In genomic region chr6:13924949-13925881, GRCh38 we compare ENCODE assay signal across 8 cellular contexts. TPM values are rescaled to one million over a fixed set of nuclear protein-coding genes. Genes with fewer than 3 reads are reported as not detected.
DNase-seq lines count a peak whose midpoint lies in the region; ATAC-seq and TF ChIP-seq lines count a peak whose summit lies in the region.

Gene RNF182, plus strand, starts transcription at chr6:13924952. Its CDS starts 52,168 bp downstream, at chr6:13977120.

- no peak within 1 kb of the TSS for H3K9ac ChIP-seq in HUES48 (ENCODE audit: low read depth, low read length)

- ATAC-seq in GM21515 (IDR thresholded peaks at IDR 0.05; ENCODE audit: unreplicated experiment) (no peak), HG03571 (IDR thresholded peaks at IDR 0.05; ENCODE audit: unreplicated experiment) (no peak)

- no peak within 1 kb of the TSS for H3K27ac Mint-ChIP-seq in Calu3 (ENCODE audit: unreplicated experiment)
- H3K27ac Mint-ChIP-seq in activated CD4-positive, alpha-beta memory T cell treated with anti-CD3 and anti-CD28 coated beads for 36 hours = no peak within 1 kb of the TSS

- H4K20me1 ChIP-seq in osteoblast (ENCODE audit: insufficient read depth, low read length) = no peaks in the 10 kb centered on the region

- H3K27me3 Mint-ChIP-seq in Calu3 (ENCODE audit: unreplicated experiment) = peaks cover 24% of the 10 kb centered on the region
- peaks cover 59% of the 10 kb centered on the region for H3K27me3 Mint-ChIP-seq in activated CD4-positive, alpha-beta memory T cell treated with anti-CD3 and anti-CD28 coated beads for 36 hours

- POLR2A ChIA-PET in activated CD4-positive, alpha-beta memory T cell treated with anti-CD3 and anti-CD28 coated beads for 36 hours (lab: Charles Lee) = interaction anchor here (0.5 to 0.6 kb wide), 2 partner anchors 86 to 142 kb away, joined by 3 read pairs; no protein-coding TSS in a partner anchor

- H3K79me2 ChIP-seq in osteoblast (ENCODE audit: insufficient read depth, low read length) = no peaks in the 10 kb centered on the region

- peak within 1 kb of the TSS; percentile 99 for H3K4me2 ChIP-seq in osteoblast (ENCODE audit: insufficient read depth, low read length)

- 7 to 16% methylated on average over 11 to 15 of the region's 65 CpGs for WGBS in esophagus squamous epithelium, 2 donors

- H3K4me1 ChIP-seq in HUES48 (ENCODE audit: control insufficient read depth, insufficient read depth, low read length) (peaks cover 36% of the 10 kb centered on the region), esophagus squamous epithelium (peaks cover 6 to 20% (median 14%) of the 10 kb centered on the region in 3 donors), osteoblast (ENCODE audit: insufficient read depth, low read length) (peaks cover 14% of the 10 kb centered on the region)

- BruUV-seq in Calu3 (replicated peaks; lab: Mats Ljungman, UMichigan) = no TSS peak

- H3K27ac ChIP-seq in HUES48 (ENCODE audit: low read depth, low read length) (peak within 1 kb of the TSS; percentile 74), esophagus squamous epithelium (peak within 1 kb of the TSS in 2 of 4 donors; percentile 49 to 52), osteoblast (ENCODE audit: low read depth, low read length) (peak within 1 kb of the TSS; percentile 28)

- peak within 1 kb of the TSS; percentile 69 for H3K4me3 Mint-ChIP-seq in Calu3 (ENCODE audit: low read depth, unreplicated experiment)
- peak within 1 kb of the TSS; percentile 69 for H3K4me3 Mint-ChIP-seq in activated CD4-positive, alpha-beta memory T cell treated with anti-CD3 and anti-CD28 coated beads for 36 hours

- intact Hi-C loops in Calu3 (cut with micrococcal nuclease; ENCODE audit: unreplicated experiment) (no loop called here), esophagus squamous epithelium (cut with DNase I) (no loop called here)
- intact Hi-C loops in activated CD4-positive, alpha-beta memory T cell treated with anti-CD3 and anti-CD28 coated beads for 36 hours (cut with micrococcal nuclease) = loop anchor here (5.0 kb wide), 1 partner anchor 122 kb away; no protein-coding TSS in a partner anchor

- H3K9me3 Mint-ChIP-seq in Calu3 (ENCODE audit: low read depth, unreplicated experiment) = no peaks in the 10 kb centered on the region
- H3K9me3 Mint-ChIP-seq in activated CD4-positive, alpha-beta memory T cell treated with anti-CD3 and anti-CD28 coated beads for 36 hours = no peaks in the 10 kb centered on the region

- CTCF ChIA-PET in Calu3 (lab: Charles Lee) = interaction anchor here (0.6 kb wide), 1 partner anchor 121 kb away, joined by 5 read pairs; no protein-coding TSS in a partner anchor
- CTCF ChIA-PET in activated CD4-positive, alpha-beta memory T cell treated with anti-CD3 and anti-CD28 coated beads for 36 hours (lab: Charles Lee) = interaction anchor here (0.6 to 3.9 kb wide), 5 partner anchors 10 to 143 kb away, joined by 3 to 19 read pairs (median 4); no protein-coding TSS in a partner anchor

- peak within 1 kb of the TSS; percentile 94 for H2AFZ ChIP-seq in osteoblast (ENCODE audit: low read length)

- H3K4me1 Mint-ChIP-seq in Calu3 (ENCODE audit: low read depth, unreplicated experiment) = peaks cover 6% of the 10 kb centered on the region
- H3K4me1 Mint-ChIP-seq in activated CD4-positive, alpha-beta memory T cell treated with anti-CD3 and anti-CD28 coated beads for 36 hours (ENCODE audit: low read depth) = peaks cover 14% of the 10 kb centered on the region

- H3K9me3 ChIP-seq in HUES48 (ENCODE audit: control insufficient read depth, insufficient read depth, low read length) = no peaks in the 10 kb centered on the region
- no peaks in the 10 kb centered on the region for H3K9me3 ChIP-seq in esophagus squamous epithelium
- no peaks in the 10 kb centered on the region for H3K9me3 ChIP-seq in osteoblast (ENCODE audit: low read depth, low read length)

- peaks cover 10% of the 10 kb centered on the region for H3K36me3 Mint-ChIP-seq in Calu3 (ENCODE audit: insufficient read depth, unreplicated experiment)
- no peaks in the 10 kb centered on the region for H3K36me3 Mint-ChIP-seq in activated CD4-positive, alpha-beta memory T cell treated with anti-CD3 and anti-CD28 coated beads for 36 hours

- H3K4me3 ChIP-seq in HUES48 (ENCODE audit: low read depth, low read length) = peak within 1 kb of the TSS; percentile 84
- peak within 1 kb of the TSS; percentile 20 to 67 (median 42) for H3K4me3 ChIP-seq in esophagus squamous epithelium
- H3K4me3 ChIP-seq in osteoblast (ENCODE audit: insufficient read depth, low read length) = peak within 1 kb of the TSS; percentile 79

- no peak for TF ChIP-seq CTCF in Calu3 (IDR thresholded peaks at IDR 0.05; ENCODE audit: unreplicated experiment)
- no peak for TF ChIP-seq CTCF in esophagus squamous epithelium (IDR thresholded peaks at IDR 0.05)
- no peak for TF ChIP-seq CTCF in osteoblast (IDR thresholded peaks at IDR 0.05; ENCODE audit: extremely low read depth, low read depth, low read length)

- DNase-seq in Calu3 (peak; percentile 36), esophagus squamous epithelium (lab: John Stamatoyannopoulos, UW) (no peak), osteoblast (ENCODE audit: insufficient read length, low spot score, missing footprints) (peak; percentile 98), Ammon's horn (ENCODE audit: low spot score) (no peak)
- peak; percentile 59 for DNase-seq in activated CD4-positive, alpha-beta memory T cell treated with anti-CD3 and anti-CD28 coated beads for 36 hours

- H3K27me3 ChIP-seq in HUES48 (ENCODE audit: control insufficient read depth, insufficient read depth, low read length) (peaks cover 40% of the 10 kb centered on the region), esophagus squamous epithelium (peaks cover 0 to 98% (median 21%) of the 10 kb centered on the region in 4 donors), osteoblast (ENCODE audit: insufficient read depth, low read length) (peaks cover 32% of the 10 kb centered on the region)

- TF ChIP-seq POLR2A in esophagus squamous epithelium (IDR thresholded peaks at IDR 0.05) = no peak

- no peaks in the 10 kb centered on the region for H3K36me3 ChIP-seq in HUES48 (ENCODE audit: control insufficient read depth, insufficient read depth, low read length)
- H3K36me3 ChIP-seq in esophagus squamous epithelium = no peaks in the 10 kb centered on the region
- H3K36me3 ChIP-seq in osteoblast (ENCODE audit: insufficient read depth, low read length) = no peaks in the 10 kb centered on the region

RNA-seq across cellular contexts. Expression of gene RNF182, which starts in this region (rescaled TPM):
- total RNA-seq in Calu3 (2022) (1.1 and 1.6 TPM in 2 replicates), esophagus squamous epithelium (under 1 TPM in 1 of 4 donors, not detected in 3; 0.19 TPM), osteoblast (3.3 and 4.4 TPM in 2 replicates)
- not detected for total RNA-seq in activated CD4-positive, alpha-beta memory T cell treated with anti-CD3 and anti-CD28 coated beads for 36 hours

Comparison
In these comparisons a context has a peak if more than half of its experiments do, and no peak if none do; other contexts are left out.
1. Peak in DNase-seq in activated CD4-positive, alpha-beta memory T cell treated with anti-CD3 and anti-CD28 coated beads for 36 hours; RNA of the gene not detected or under 1 TPM.
2. DNase-seq: peak in Calu3 (single experiment) and osteoblast (single experiment); none in esophagus squamous epithelium (single experiment) and Ammon's horn (single experiment).
3. Peak in every context shown above with its lines, with median percentiles within 50 percentile points of each other: H3K4me3 ChIP-seq.